Comparison of ENCODE assay signal across 30 cellular contexts in the genomic region with DNA sequence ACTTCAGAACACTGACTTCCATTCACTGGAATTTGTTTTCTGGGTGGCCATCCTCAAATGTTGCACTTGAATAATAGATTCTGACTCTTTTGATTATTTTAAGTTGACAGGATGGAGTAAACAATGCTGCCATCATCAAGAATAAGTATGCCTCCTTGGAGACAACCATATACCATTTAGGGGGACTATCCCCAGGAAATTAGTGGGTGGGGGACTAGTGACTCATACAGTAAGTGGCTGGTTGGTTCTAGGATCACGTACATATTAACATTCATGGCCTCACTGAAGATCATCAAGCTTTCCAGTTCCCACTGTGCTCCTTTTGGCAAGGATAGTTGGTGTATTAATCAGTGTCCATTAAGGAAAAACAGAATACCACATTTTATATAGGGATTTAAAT.
DNase-seq lines count a peak whose midpoint lies in the region; ATAC-seq and TF ChIP-seq lines count a peak whose summit lies in the region.
"Had no signal": no experiment of that assay in that cellular context is flagged by ENCODE, and none has a peak within 500 bp of the region (broad histone marks: within the 10 kb centered on the region; RNA-seq: fewer than 3 reads in every experiment).

No MANE protein-coding gene starts in this region.

- H3K36me3 Mint-ChIP-seq in naive thymus-derived CD8-positive, alpha-beta T cell, result no peaks in the 10 kb centered on the region
- H3K36me3 Mint-ChIP-seq in immature natural killer cell, result no peaks in the 10 kb centered on the region
- H3K36me3 Mint-ChIP-seq: CD14-positive monocyte; CD4-positive, alpha-beta memory T cell; CD4-positive, CD25-positive, alpha-beta regulatory T cell; CD8-positive, alpha-beta memory T cell; CD8-positive, alpha-beta T cell had no signal

- H3K27ac ChIP-seq in A673 (ENCODE audit: low read depth, low read length, poor library complexity, severe bottlenecking) (no peak overlapping the region), SJSA1 (peak overlapping the region; percentile 70)
- H3K27ac ChIP-seq: 22Rv1; A549; BLaER1; BLaER1 treated with 17β-estradiol and CSF1 and Interleukin-3, amounts not matched to agents 10 nM and 100 nM; C4-2B had no signal

- H3K36me3 ChIP-seq in A673 (ENCODE audit: insufficient read depth, low read length, poor library complexity, severe bottlenecking) (no peaks in the 10 kb centered on the region), SJSA1 (no peaks in the 10 kb centered on the region)
- H3K36me3 ChIP-seq: BE2C; BLaER1; BLaER1 treated with 17β-estradiol and CSF1 and Interleukin-3, amounts not matched to agents 10 nM and 100 nM had no signal

- no peak for ATAC-seq in naive thymus-derived CD8-positive, alpha-beta T cell
- ATAC-seq: A549; CD8-positive, alpha-beta T cell had no signal

- no TSS peak for BruUV-seq in A673 (replicated peaks; lab: Mats Ljungman, UMichigan)

- peaks cover 0 to 14% (median 0%) of the 10 kb centered on the region in 5 donors for H3K27me3 Mint-ChIP-seq in naive thymus-derived CD8-positive, alpha-beta T cell
- peaks cover 0 to 3% (median 0%) of the 10 kb centered on the region in 3 donors for H3K27me3 Mint-ChIP-seq in immature natural killer cell (ENCODE audit: low read depth in 3 of 3)
- H3K27me3 Mint-ChIP-seq: B cell; CD4-positive, alpha-beta memory T cell; CD4-positive, CD25-positive, alpha-beta regulatory T cell had no signal

- H3K4me1 Mint-ChIP-seq in naive thymus-derived CD8-positive, alpha-beta T cell, result no peaks in the 10 kb centered on the region
- H3K4me1 Mint-ChIP-seq in immature natural killer cell, result no peaks in the 10 kb centered on the region
- H3K4me1 Mint-ChIP-seq: B cell; CD14-positive monocyte; CD4-positive, alpha-beta memory T cell; CD4-positive, CD25-positive, alpha-beta regulatory T cell; CD8-positive, alpha-beta memory T cell had no signal

- no peak overlapping the region for H3K4me3 ChIP-seq in A673 (ENCODE audit: low read depth, low read length, poor library complexity, severe bottlenecking)
- H3K4me3 ChIP-seq in SJSA1, result no peak overlapping the region
- H3K4me3 ChIP-seq: A549; BLaER1; BLaER1 treated with 17β-estradiol and CSF1 and Interleukin-3, amounts not matched to agents 10 nM and 100 nM had no signal

- POLR2A ChIA-PET in A673 (lab: Charles Lee; ENCODE audit: low non-redundant PET), result no interaction called here
- POLR2A ChIA-PET in naive thymus-derived CD8-positive, alpha-beta T cell (lab: Charles Lee), result no interaction called here

- CTCF ChIA-PET in A673 (lab: Charles Lee), result no interaction called here

- no peaks in the 10 kb centered on the region for H3K27me3 ChIP-seq in A673 (replicated peaks; ENCODE audit: insufficient read depth, low read depth, low read length, poor library complexity)
- no peaks in the 10 kb centered on the region for H3K27me3 ChIP-seq in SJSA1 (replicated peaks)
- H3K27me3 ChIP-seq: BE2C; BLaER1; BLaER1 treated with 17β-estradiol and CSF1 and Interleukin-3, amounts not matched to agents 10 nM and 100 nM had no signal

- H3K4me3 Mint-ChIP-seq in naive thymus-derived CD8-positive, alpha-beta T cell, result no peak overlapping the region
- no peak overlapping the region for H3K4me3 Mint-ChIP-seq in immature natural killer cell
- H3K4me3 Mint-ChIP-seq: B cell; CD14-positive monocyte; CD4-positive, alpha-beta memory T cell; CD4-positive, alpha-beta T cell; CD4-positive, CD25-positive, alpha-beta regulatory T cell; CD8-positive, alpha-beta memory T cell; CD8-positive, alpha-beta T cell had no signal

- DNase-seq in A673 (ENCODE audit: low spot score) (peak; percentile 3), SJSA1 (ENCODE audit: low read depth in 1 of 2, low spot score in 2 of 2) (peak; percentile 67 to 86), immature natural killer cell (no peak)
- no peak for DNase-seq in naive thymus-derived CD8-positive, alpha-beta T cell
- DNase-seq: 8988T; ACHN; AML-193; BE2C; C1 segment of cervical spinal cord; Calu3; CD4-positive, alpha-beta memory T cell; CD4-positive, alpha-beta T cell; CD8-positive, alpha-beta memory T cell; CD8-positive, alpha-beta T cell; COR-L47; DMS 273 treated with DMSO at 0.1 percent for 48 hours; DMS153; DMS53; DMS79; DMS79 treated with DMSO at 0.1 percent for 48 hours; EL had no signal

- peaks cover 0 to 3% (median 0%) of the 10 kb centered on the region in 9 donors for H3K9me3 Mint-ChIP-seq in naive thymus-derived CD8-positive, alpha-beta T cell
- peaks cover 0 to 10% (median 0%) of the 10 kb centered on the region in 6 donors for H3K9me3 Mint-ChIP-seq in immature natural killer cell
- H3K9me3 Mint-ChIP-seq: CD4-positive, alpha-beta T cell; CD8-positive, alpha-beta memory T cell had no signal

- H3K27ac Mint-ChIP-seq in naive thymus-derived CD8-positive, alpha-beta T cell, result no peak overlapping the region
- H3K27ac Mint-ChIP-seq in immature natural killer cell, result no peak overlapping the region
- H3K27ac Mint-ChIP-seq: B cell; CD14-positive monocyte; CD4-positive, alpha-beta memory T cell; CD4-positive, alpha-beta T cell; CD4-positive, CD25-positive, alpha-beta regulatory T cell; CD8-positive, alpha-beta memory T cell; CD8-positive, alpha-beta T cell had no signal

- no peaks in the 10 kb centered on the region for H3K4me1 ChIP-seq in A673 (ENCODE audit: insufficient read depth, low read length, poor library complexity, severe bottlenecking)
- peaks cover 25% of the 10 kb centered on the region for H3K4me1 ChIP-seq in SJSA1 (replicated peaks)
- H3K4me1 ChIP-seq: A549, Caco-2 had no signal

- intact Hi-C loops in A673 (cut with micrococcal nuclease; ENCODE audit: unreplicated experiment), result no loop called here

- H3K9me3 ChIP-seq in A673 (ENCODE audit: low read depth, low read length, poor library complexity, severe bottlenecking), result no peaks in the 10 kb centered on the region
- no peaks in the 10 kb centered on the region for H3K9me3 ChIP-seq in SJSA1 (replicated peaks)
- H3K9me3 ChIP-seq: A549; BE2C; BLaER1; BLaER1 treated with 17β-estradiol and CSF1 and Interleukin-3, amounts not matched to agents 10 nM and 100 nM; Caco-2 had no signal

- no peak for TF ChIP-seq CTCF in A673 (conservative IDR thresholded peaks at IDR 0.05; ENCODE audit: low read depth, low read length)

Comparison
In these comparisons a context has a peak if more than half of its experiments do, and no peak if none do; other contexts are left out.
1. DNase-seq: peak in A673 (single experiment) and SJSA1 (2 of 2); none in naive thymus-derived CD8-positive, alpha-beta T cell (0 of 10) and immature natural killer cell (0 of 3).